Comparison of ENCODE assay signal across 10 cellular contexts in genomic region chr7:136870799-136871487, GRCh38. TPM values are rescaled to one million over a fixed set of nuclear protein-coding genes. Genes with fewer than 3 reads are reported as not detected.
DNase-seq lines count a peak whose midpoint lies in the region; TF ChIP-seq lines count a peak whose summit lies in the region.
"Had no signal": no experiment of that assay in that cellular context is flagged by ENCODE, and none has a peak within 500 bp of the region (broad histone marks: within the 10 kb centered on the region; RNA-seq: fewer than 3 reads in every experiment).

No MANE protein-coding gene starts in this region.

- no peaks in the 10 kb centered on the region for H3K36me3 ChIP-seq in skeletal muscle satellite cell (ENCODE audit: insufficient read depth, low read length)
- H3K36me3 ChIP-seq: HAP-1 had no signal

- peak overlapping the region; percentile 58 for H3K4me3 ChIP-seq in skeletal muscle satellite cell (ENCODE audit: low read length)
- H3K4me3 ChIP-seq: HAP-1 had no signal

- peak overlapping the region; percentile 88 for H3K4me3 Mint-ChIP-seq in HFFc6
- peak overlapping the region; percentile 74 for H3K4me3 Mint-ChIP-seq in chondrocyte (ENCODE audit: unreplicated experiment)

- peaks cover 19% of the 10 kb centered on the region for H3K27me3 Mint-ChIP-seq in HFFc6 (ENCODE audit: insufficient read depth)
- peaks cover 58% of the 10 kb centered on the region for H3K27me3 Mint-ChIP-seq in chondrocyte (ENCODE audit: low read depth)

- TF ChIP-seq CTCF in HFFc6 (IDR thresholded peaks at IDR 0.05) (no peak), chondrocyte (IDR thresholded peaks at IDR 0.05) (no peak)

- H3K9me3 ChIP-seq in skeletal muscle satellite cell (replicated peaks; ENCODE audit: low read length) = no peaks in the 10 kb centered on the region
- H3K9me3 ChIP-seq: HAP-1 had no signal

- H3K36me3 Mint-ChIP-seq in HFFc6 (ENCODE audit: low read depth) (no peaks in the 10 kb centered on the region), chondrocyte (ENCODE audit: low read depth) (no peaks in the 10 kb centered on the region)

- H3K4me2 ChIP-seq in skeletal muscle satellite cell (ENCODE audit: low read length) = peak overlapping the region; percentile 70

- peaks cover 58% of the 10 kb centered on the region for H3K27me3 ChIP-seq in skeletal muscle satellite cell (ENCODE audit: control insufficient read depth, insufficient read depth, low read length)

- DNase-seq in HFFc6 = no peak
- peak; percentile 62 for DNase-seq in chondrocyte (ENCODE audit: low spot score)
- DNase-seq in iPS-NIHi11 (ENCODE audit: low spot score) = peak; percentile 23
- DNase-seq in NCI-H1436 treated with DMSO at 0.1 percent for 48 hours (lab: John Stamatoyannopoulos, UW) = no peak
- no peak for DNase-seq in T1000 (lab: John Stamatoyannopoulos, UW)
- no peak for DNase-seq in NOMO-1 treated with DMSO at 0.1 percent for 48 hours (lab: John Stamatoyannopoulos, UW; ENCODE audit: unreplicated experiment)
- DNase-seq in NCI-H128 (lab: John Stamatoyannopoulos, UW; ENCODE audit: unreplicated experiment) = no peak
- DNase-seq: naive thymus-derived CD8-positive, alpha-beta T cell had no signal

- no peaks in the 10 kb centered on the region for H3K9me3 Mint-ChIP-seq in HFFc6
- H3K9me3 Mint-ChIP-seq in chondrocyte (ENCODE audit: low read depth) = no peaks in the 10 kb centered on the region

- H3K4me1 Mint-ChIP-seq in HFFc6 (ENCODE audit: low read depth) (peaks cover 24% of the 10 kb centered on the region), chondrocyte (ENCODE audit: low read depth) (peaks cover 27% of the 10 kb centered on the region)

- peaks cover 7% of the 10 kb centered on the region for H3K4me1 ChIP-seq in skeletal muscle satellite cell (ENCODE audit: control insufficient read depth, insufficient read depth, low read length)
- H3K4me1 ChIP-seq: HAP-1 had no signal

- H3K27ac Mint-ChIP-seq in HFFc6 = no peak overlapping the region
- no peak overlapping the region for H3K27ac Mint-ChIP-seq in chondrocyte (ENCODE audit: unreplicated experiment)
- H3K27ac Mint-ChIP-seq: naive thymus-derived CD8-positive, alpha-beta T cell had no signal

- no peak overlapping the region for H3K9ac ChIP-seq in skeletal muscle satellite cell (ENCODE audit: low read depth, low read length)

RNA-seq across cellular contexts. Expression of gene CHRM2, which starts 2.5 kb away (rescaled TPM):
- total RNA-seq in HFFc6 (2021; fragmentation: NEBNext Ultra II Directional; extraction: Animal tissue kit (Norgen Biotek cat#: 25700)) = 1 to 10 TPM; 1.1 to 4.5 (median 3.9) TPM
- total RNA-seq in chondrocyte = 0.07 TPM in 1 of 3 replicates, not detected in the others
- not detected in 2 replicates for total RNA-seq in skeletal muscle satellite cell (2012; rRNA removed)
- total RNA-seq: naive thymus-derived CD8-positive, alpha-beta T cell had no signal

Comparison
In these comparisons a context has a peak if more than half of its experiments do, and no peak if none do; other contexts are left out.
1. DNase-seq: peak in chondrocyte (single experiment) and iPS-NIHi11 (single experiment); none in HFFc6 (single experiment), NCI-H1436 treated with DMSO at 0.1 percent for 48 hours (single experiment), T1000 (single experiment), NOMO-1 treated with DMSO at 0.1 percent for 48 hours (single experiment) and NCI-H128 (single experiment).